8 cellular contexts compared by ENCODE assay signal in the genomic region with DNA sequence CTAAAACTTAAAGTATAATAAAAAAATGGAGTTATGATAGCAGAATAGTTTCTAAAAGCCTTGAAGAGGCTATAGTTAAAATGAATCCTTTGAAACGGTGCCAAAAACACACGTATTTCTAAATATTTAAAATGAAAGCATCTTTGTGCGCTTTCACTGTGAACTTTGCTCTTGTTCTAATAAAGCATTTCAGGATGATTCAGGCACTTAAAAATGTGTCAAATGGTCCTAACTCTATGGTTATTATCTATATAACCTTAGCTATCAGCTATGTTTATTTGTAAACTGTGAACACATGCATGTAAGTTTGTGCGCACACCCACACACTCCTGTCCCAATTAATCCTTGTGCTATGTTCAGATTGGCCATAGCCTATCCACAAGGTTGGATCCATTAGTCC.
"Had no signal": no experiment of that assay in that cellular context is flagged by ENCODE, and none has a peak within 500 bp of the region (broad histone marks: within the 10 kb centered on the region; RNA-seq: fewer than 3 reads in every experiment).

No MANE protein-coding gene starts in this region.

- H3K27ac ChIP-seq: GM23248, HL-60 had no signal

- H2AFZ ChIP-seq: GM23248 had no signal

- H3K9ac ChIP-seq: GM23248 had no signal

- H3K4me3 ChIP-seq: GM23248, K562 had no signal

- DNase-seq: GM23248, H9, HFFc6, KG1 had no signal

- ATAC-seq: HCT116, HepG2, K562 had no signal
